Comparison of ENCODE assay signal across 8 cellular contexts in the genomic region with DNA sequence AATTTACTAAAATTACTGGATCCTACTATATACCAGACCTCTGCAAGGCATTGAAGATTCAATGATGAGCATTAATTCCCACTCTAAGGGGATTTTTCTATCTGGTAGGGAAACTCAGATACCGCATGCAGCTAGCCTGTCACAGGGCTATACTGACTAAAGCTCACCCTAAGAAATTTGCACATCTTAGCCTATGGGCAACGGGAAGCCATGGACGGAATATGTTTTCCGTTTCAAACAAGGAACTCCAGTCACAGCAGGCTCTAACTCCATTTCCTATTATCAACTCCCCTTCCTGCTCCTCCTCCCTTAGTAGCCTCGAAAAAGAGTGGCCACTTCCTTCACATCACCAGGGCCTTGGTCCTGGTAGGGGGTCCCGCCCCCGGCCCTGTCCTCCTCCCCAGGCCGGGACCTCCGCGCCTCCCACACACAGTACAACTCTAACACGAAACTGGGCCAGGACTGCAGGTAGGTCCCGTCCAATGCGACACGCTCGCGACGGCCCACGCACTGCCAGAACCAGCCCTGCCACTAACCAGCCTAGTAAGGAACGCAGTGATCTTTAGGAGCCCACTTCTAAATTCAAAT. TPM values are rescaled to one million over a fixed set of nuclear protein-coding genes. Genes with fewer than 3 reads are reported as not detected.
DNase-seq lines count a peak whose midpoint lies in the region; ATAC-seq and TF ChIP-seq lines count a peak whose summit lies in the region.

No MANE protein-coding gene starts in this region.

- POLR2A ChIA-PET in A673 (lab: Charles Lee; ENCODE audit: low non-redundant PET), result interaction anchor here (1.3 kb wide), 1 partner anchor 19 kb away, joined by 7 read pairs; a partner anchor contains a TSS
- POLR2A ChIA-PET in Panc1 (lab: Charles Lee), result interaction anchor here (1.1 kb wide), 1 partner anchor 19 kb away, joined by 7 read pairs; no protein-coding TSS in a partner anchor

- H3K9me3 Mint-ChIP-seq in dendritic cell treated with granulocyte-macrophage colony-stimulating factor and Interleukin-4, amounts not matched to agents 40 ng/mL and 50 ng/mL, for 4 days, result no peaks in the 10 kb centered on the region
- H3K9me3 Mint-ChIP-seq in mesothelial cell of epicardium, result no peaks in the 10 kb centered on the region

- H3K36me3 Mint-ChIP-seq in dendritic cell treated with granulocyte-macrophage colony-stimulating factor and Interleukin-4, amounts not matched to agents 40 ng/mL and 50 ng/mL, for 4 days (ENCODE audit: low read depth), result peaks cover 50% of the 10 kb centered on the region
- peaks cover 15% of the 10 kb centered on the region for H3K36me3 Mint-ChIP-seq in mesothelial cell of epicardium

- peaks cover 26% of the 10 kb centered on the region for H3K36me3 ChIP-seq in A673 (ENCODE audit: insufficient read depth, low read length, poor library complexity, severe bottlenecking)
- H3K36me3 ChIP-seq in Panc1 (ENCODE audit: control insufficient read depth, insufficient read depth, low read length), result peaks cover 17% of the 10 kb centered on the region
- peaks cover 2 to 4% of the 10 kb centered on the region in 2 donors for H3K36me3 ChIP-seq in aorta (ENCODE audit: control insufficient read depth in 1 of 2, insufficient read depth in 2 of 2, low read length in 1 of 2)

- TSS peak; percentile 94 for BruUV-seq in A673 (replicated peaks; lab: Mats Ljungman, UMichigan)
- TSS peak; percentile 88 for BruUV-seq in Panc1 (replicated peaks; lab: Mats Ljungman, UMichigan)

- H3K4me3 Mint-ChIP-seq in dendritic cell treated with granulocyte-macrophage colony-stimulating factor and Interleukin-4, amounts not matched to agents 40 ng/mL and 50 ng/mL, for 4 days, result peak overlapping the region; percentile 92
- H3K4me3 Mint-ChIP-seq in mesothelial cell of epicardium, result peak overlapping the region; percentile 94

- peak; percentile 42 for ATAC-seq in GM18511 (IDR thresholded peaks at IDR 0.05; ENCODE audit: unreplicated experiment)
- peak; percentile 35 for ATAC-seq in HG03039 (IDR thresholded peaks at IDR 0.05; ENCODE audit: unreplicated experiment)
- peak; percentile 65 for ATAC-seq in Panc1
- ATAC-seq in aorta (ENCODE audit: low FRiP score), result peak; percentile 61

- DNase-seq in A673 (ENCODE audit: low spot score) (no peak), Panc1 (ENCODE audit: low read depth, low spot score) (no peak), mesothelial cell of epicardium (ENCODE audit: low spot score in 2 of 2, unreplicated experiment in 2 of 2) (no peak), aorta (peak in 1 of 2 donors; percentile 81), H4 (ENCODE audit: low spot score) (no peak)

- peaks cover 14% of the 10 kb centered on the region for H3K4me1 ChIP-seq in A673 (ENCODE audit: insufficient read depth, low read length, poor library complexity, severe bottlenecking)
- H3K4me1 ChIP-seq in Panc1 (ENCODE audit: control insufficient read depth, insufficient read depth, low read length), result peaks cover 7% of the 10 kb centered on the region; the same call in 1 of the 2 replicates
- H3K4me1 ChIP-seq in aorta (ENCODE audit: control insufficient read depth in 1 of 2, insufficient read depth in 2 of 2, low read length in 2 of 2), result peaks cover 0 to 3% of the 10 kb centered on the region in 2 donors

- H3K9me3 ChIP-seq in A673 (ENCODE audit: low read depth, low read length, poor library complexity, severe bottlenecking), result no peaks in the 10 kb centered on the region
- no peaks in the 10 kb centered on the region for H3K9me3 ChIP-seq in Panc1 (ENCODE audit: control insufficient read depth, insufficient read depth, low read depth, low read length)
- no peaks in the 10 kb centered on the region for H3K9me3 ChIP-seq in aorta (ENCODE audit: control insufficient read depth, low read length)

- H3K27me3 Mint-ChIP-seq in dendritic cell treated with granulocyte-macrophage colony-stimulating factor and Interleukin-4, amounts not matched to agents 40 ng/mL and 50 ng/mL, for 4 days, result peaks cover 5% of the 10 kb centered on the region
- H3K27me3 Mint-ChIP-seq in mesothelial cell of epicardium (ENCODE audit: low read depth), result no peaks in the 10 kb centered on the region

- H3K27me3 ChIP-seq in A673 (replicated peaks; ENCODE audit: insufficient read depth, low read depth, low read length, poor library complexity) (no peaks in the 10 kb centered on the region), Panc1 (ENCODE audit: control insufficient read depth, insufficient read depth, low read length) (no peaks in the 10 kb centered on the region), aorta (ENCODE audit: control insufficient read depth in 1 of 2, insufficient read depth in 2 of 2, low read length in 1 of 2) (no peaks in the 10 kb centered on the region)

- TF ChIP-seq CTCF in A673 (conservative IDR thresholded peaks at IDR 0.05; ENCODE audit: low read depth, low read length) (no peak), Panc1 (IDR thresholded peaks at IDR 0.05) (no peak), mesothelial cell of epicardium (IDR thresholded peaks at IDR 0.05; ENCODE audit: unreplicated experiment) (no peak)

- WGBS in aorta, 2 donors, result 6 to 7% methylated on average over 19 of the region's 19 CpGs

- H3K27ac Mint-ChIP-seq in dendritic cell treated with granulocyte-macrophage colony-stimulating factor and Interleukin-4, amounts not matched to agents 40 ng/mL and 50 ng/mL, for 4 days, result peak overlapping the region; percentile 99
- H3K27ac Mint-ChIP-seq in mesothelial cell of epicardium, result peak overlapping the region; percentile 99

- H3K4me1 Mint-ChIP-seq in dendritic cell treated with granulocyte-macrophage colony-stimulating factor and Interleukin-4, amounts not matched to agents 40 ng/mL and 50 ng/mL, for 4 days (ENCODE audit: low read depth), result peaks cover 32% of the 10 kb centered on the region
- H3K4me1 Mint-ChIP-seq in mesothelial cell of epicardium, result peaks cover 14% of the 10 kb centered on the region

- intact Hi-C loops in A673 (cut with micrococcal nuclease; ENCODE audit: unreplicated experiment), result no loop called here
- intact Hi-C loops in Panc1 (cut with micrococcal nuclease; ENCODE audit: unreplicated experiment), result no loop called here
- intact Hi-C loops in dendritic cell treated with granulocyte-macrophage colony-stimulating factor and Interleukin-4, amounts not matched to agents 40 ng/mL and 50 ng/mL, for 4 days (cut with micrococcal nuclease), result loop anchor here (1.0 to 2.0 kb wide), 2 partner anchors 19 to 52 kb away; a partner anchor contains a TSS
- intact Hi-C loops in aorta (cut with DNase I), result loop anchor here in 1 of 2 donors (1.0 to 10.0 kb wide), 2 partner anchors 19 to 50 kb away; a partner anchor contains a TSS

- H3K27ac ChIP-seq in A673 (ENCODE audit: low read depth, low read length, poor library complexity, severe bottlenecking) (peak overlapping the region; percentile 93), Panc1 (ENCODE audit: low read length) (peak overlapping the region; percentile 86), aorta (ENCODE audit: low read depth in 1 of 2, low read length in 2 of 2) (peak overlapping the region; percentile 62 to 73)

- in situ Hi-C loops in Panc1 (cut with HindIII; ENCODE audit: low pct_unique_long_range_greater_than_20kb, low sequenced_read_pairs), result no loop called here

- CTCF ChIA-PET in A673 (lab: Charles Lee) (interaction anchor here (1.0 to 1.2 kb wide), 2 partner anchors 19 to 52 kb away, joined by 3 to 6 read pairs; a partner anchor contains a TSS), Panc1 (lab: Charles Lee) (interaction anchor here (0.8 kb wide), 1 partner anchor 52 kb away, joined by 3 read pairs; no protein-coding TSS in a partner anchor)

- H3K4me3 ChIP-seq in A673 (ENCODE audit: low read depth, low read length, poor library complexity, severe bottlenecking), result peak overlapping the region; percentile 100
- H3K4me3 ChIP-seq in Panc1 (ENCODE audit: low read depth in 2 of 2, low read length in 2 of 2), result peak overlapping the region; percentile 91 to 94
- peak overlapping the region; percentile 35 to 50 for H3K4me3 ChIP-seq in aorta (ENCODE audit: low read length in 2 of 2)

RNA-seq across cellular contexts. Expression of a gene that starts 0.7 kb away (rescaled TPM):
- 205 and 219 TPM in 2 replicates for total RNA-seq in A673 (2021)
- total RNA-seq in Panc1 (2021; ENCODE audit: unreplicated experiment), result 298 TPM
- polyA plus RNA-seq in Panc1 (2012; ENCODE audit: insufficient read length), result 264 TPM
- 144 to 158 TPM (median 151 TPM) in 3 replicates for total RNA-seq in mesothelial cell of epicardium
- 100 to 1,000 TPM; 114 to 130 TPM for total RNA-seq in aorta
- polyA plus RNA-seq in aorta, result 100 to 1,000 TPM; 250 to 286 TPM
- total RNA-seq in H4 (2014; rRNA removed; shearing (Covaris generic)), result 385 and 479 TPM in 2 replicates

RNA-seq across cellular contexts. Expression of a gene that starts 18.6 kb away (rescaled TPM):
- total RNA-seq in A673 (2021) (36.3 and 41.7 TPM in 2 replicates), Panc1 (2021; ENCODE audit: unreplicated experiment) (28.1 TPM), mesothelial cell of epicardium (72.7 to 76.6 TPM (median 74.3 TPM) in 3 replicates), aorta (10 to 100 TPM; 70.6 to 74.4 TPM)
- 39.2 TPM for polyA plus RNA-seq in Panc1 (2012; ENCODE audit: insufficient read length)
- 10 to 100 TPM; 63.2 to 92.2 TPM for polyA plus RNA-seq in aorta
- 31.0 and 31.4 TPM in 2 replicates for total RNA-seq in H4 (2014; rRNA removed; shearing (Covaris generic))

RNA-seq across cellular contexts. Expression of a gene that starts 24.3 kb away (rescaled TPM):
- total RNA-seq in A673 (2021), result 2.4 and 3.7 TPM in 2 replicates
- 6.0 TPM for total RNA-seq in Panc1 (2021; ENCODE audit: unreplicated experiment)
- 3.8 TPM for polyA plus RNA-seq in Panc1 (2012; ENCODE audit: insufficient read length)
- 17.9 to 20.2 TPM (median 20.0 TPM) in 3 replicates for total RNA-seq in mesothelial cell of epicardium
- 10 to 100 TPM; 10.3 TPM for total RNA-seq in aorta
- 10 to 100 TPM in 1 of 2 donors, 1 to 10 TPM in 1; 4.1 to 36.3 TPM for polyA plus RNA-seq in aorta
- total RNA-seq in H4 (2014; rRNA removed; shearing (Covaris generic)), result 0.84 and 1.6 TPM in 2 replicates

RNA-seq across cellular contexts. Expression of a gene that starts 55.5 kb away (rescaled TPM):
- total RNA-seq in A673 (2021), result 16.4 and 21.6 TPM in 2 replicates
- total RNA-seq in Panc1 (2021; ENCODE audit: unreplicated experiment), result 14.7 TPM
- 4.0 TPM for polyA plus RNA-seq in Panc1 (2012; ENCODE audit: insufficient read length)
- 64.5 to 67.9 TPM (median 67.5 TPM) in 3 replicates for total RNA-seq in mesothelial cell of epicardium
- 10 to 100 TPM; 36.4 to 56.8 TPM for total RNA-seq in aorta
- polyA plus RNA-seq in aorta, result 10 to 100 TPM in 1 of 2 donors, 1 to 10 TPM in 1; 2.6 to 26.9 TPM
- total RNA-seq in H4 (2014; rRNA removed; shearing (Covaris generic)), result 2.4 and 3.9 TPM in 2 replicates

Comparison
In these comparisons a context has a peak if more than half of its experiments do, and no peak if none do; other contexts are left out.
1. H3K4me3 ChIP-seq: peak in every context shown above with its lines; median percentile 100 in A673; 92 in Panc1; 42 in aorta.